10 cellular contexts compared by ENCODE assay signal in the genomic region with DNA sequence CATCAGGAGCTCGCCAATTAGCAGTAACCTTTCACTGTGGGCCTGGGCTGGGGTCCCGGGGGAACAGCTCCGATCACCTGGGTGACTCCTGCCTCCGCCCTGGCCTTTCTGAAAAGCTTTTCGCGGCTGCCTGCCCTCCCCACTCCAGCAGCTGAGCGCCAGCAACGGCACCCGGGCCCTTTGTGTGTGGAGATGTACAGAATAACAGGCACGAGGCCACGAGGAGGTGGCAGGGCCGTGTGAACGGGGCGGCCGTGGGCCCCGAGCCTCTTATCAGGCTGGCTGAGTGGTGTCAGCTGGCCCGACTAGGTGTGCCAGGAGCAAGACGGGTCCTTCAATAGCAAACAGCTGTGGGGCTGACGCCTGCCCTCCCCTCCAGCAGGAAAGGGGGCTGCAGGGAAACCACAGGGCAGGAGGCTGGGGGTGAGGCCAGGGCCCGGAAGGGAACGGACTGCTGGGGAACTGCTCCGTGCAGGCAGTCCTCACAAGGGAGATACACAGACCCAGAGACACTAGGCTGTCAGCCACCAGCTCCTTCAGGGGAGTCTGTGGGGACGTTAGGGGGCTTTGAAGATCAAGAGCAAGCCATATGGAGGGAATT. TPM values are rescaled to one million over a fixed set of nuclear protein-coding genes. Genes with fewer than 3 reads are reported as not detected.
DNase-seq lines count a peak whose midpoint lies in the region; ATAC-seq and TF ChIP-seq lines count a peak whose summit lies in the region.
"Had no signal": no experiment of that assay in that cellular context is flagged by ENCODE, and none has a peak within 500 bp of the region (broad histone marks: within the 10 kb centered on the region; RNA-seq: fewer than 3 reads in every experiment).

No MANE protein-coding gene starts in this region.

- H3K36me3 ChIP-seq in upper lobe of left lung = no peaks in the 10 kb centered on the region
- no peaks in the 10 kb centered on the region for H3K36me3 ChIP-seq in GM23248 (ENCODE audit: low read depth)
- H3K36me3 ChIP-seq: MG63 had no signal

- no peaks in the 10 kb centered on the region for H3K9me3 Mint-ChIP-seq in T-cell

- intact Hi-C loops in left ventricle myocardium superior (cut with micrococcal nuclease) = no loop called here

- H3K4me1 ChIP-seq in upper lobe of left lung (peaks cover 11 to 31% (median 22%) of the 10 kb centered on the region in 4 donors), GM23248 (ENCODE audit: insufficient read depth) (no peaks in the 10 kb centered on the region)

- TF ChIP-seq POLR2A in upper lobe of left lung (IDR thresholded peaks at IDR 0.05) = no peak

- POLR2A ChIA-PET in T-cell (lab: Charles Lee) = interaction anchor here (0.5 to 1.6 kb wide), 2 partner anchors 9 to 11 kb away, joined by 6 read pairs; no protein-coding TSS in a partner anchor

- 36 to 52% methylated on average over 17 to 23 of the region's 23 CpGs for WGBS in upper lobe of left lung, 2 donors
- WGBS in GM23248 (ENCODE audit: low coverage in 1 of 2, low lambda C conversion rate in 2 of 2, missing lambda C conversion rate in 2 of 2), 2 experiments = 53 to 60% methylated on average over 21 to 23 of the region's 23 CpGs

- ATAC-seq in T-cell (replicated peaks in 1 of 4) (peak; percentile 54 to 69 (median 61)), left ventricle myocardium superior (peak; percentile 91), upper lobe of left lung (ENCODE audit: low FRiP score in 2 of 2) (peak; percentile 13 to 27)

- H3K27me3 Mint-ChIP-seq in T-cell = no peaks in the 10 kb centered on the region

- H3K79me2 ChIP-seq in GM23248 (ENCODE audit: insufficient read depth) = no peaks in the 10 kb centered on the region

- in situ Hi-C loops in GM23248 (cut with MboI) = loop anchor here (25.0 kb wide), 1 partner anchor 259 kb away; no protein-coding TSS in a partner anchor

- H3K4me2 ChIP-seq in GM23248 (ENCODE audit: unreplicated experiment) = no peak overlapping the region

- H3K4me1 Mint-ChIP-seq in T-cell = peaks cover 91 to 94% (median 92%) of the 10 kb centered on the region in 3 donors

- TF ChIP-seq EP300 in upper lobe of left lung (IDR thresholded peaks at IDR 0.05) = no peak

- no peaks in the 10 kb centered on the region for H3F3A ChIP-seq in GM23248 (ENCODE audit: insufficient read depth)

- no peaks in the 10 kb centered on the region for H3K9me2 ChIP-seq in GM23248 (ENCODE audit: insufficient read depth)

- no peak overlapping the region for H2AFZ ChIP-seq in GM23248

- no peak overlapping the region for H3K4me3 ChIP-seq in upper lobe of left lung
- no peak overlapping the region for H3K4me3 ChIP-seq in GM23248
- H3K4me3 ChIP-seq: MG63 had no signal

- CTCF ChIA-PET in T-cell (lab: Charles Lee) = interaction anchor here in 1 of 2 donors (1.0 to 1.2 kb wide), 2 partner anchors 11 to 14 kb away, joined by 3 to 7 read pairs; no protein-coding TSS in a partner anchor

- peaks cover 11% of the 10 kb centered on the region for H3K36me3 Mint-ChIP-seq in T-cell

- H3K27ac ChIP-seq in upper lobe of left lung (no peak overlapping the region), GM23248 (no peak overlapping the region)

- H3K9me3 ChIP-seq in upper lobe of left lung = no peaks in the 10 kb centered on the region
- no peaks in the 10 kb centered on the region for H3K9me3 ChIP-seq in GM23248 (ENCODE audit: low read depth)
- H3K9me3 ChIP-seq: MG63 had no signal

- TF ChIP-seq CTCF in upper lobe of left lung (IDR thresholded peaks at IDR 0.05) = no peak

- H3K27ac Mint-ChIP-seq in T-cell = peak overlapping the region; percentile 96 to 97

- H3K4me3 Mint-ChIP-seq in T-cell = peak overlapping the region in 2 of 3 donors; percentile 28 to 77

- H4K20me1 ChIP-seq in GM23248 (ENCODE audit: insufficient read depth) = no peaks in the 10 kb centered on the region

- H3K27me3 ChIP-seq in upper lobe of left lung (no peaks in the 10 kb centered on the region), GM23248 (replicated peaks; ENCODE audit: insufficient read depth) (no peaks in the 10 kb centered on the region)
- H3K27me3 ChIP-seq: MG63 had no signal

- H3K9ac ChIP-seq in GM23248 = no peak overlapping the region

- peak; percentile 38 to 42 for DNase-seq in stimulated activated CD4-positive, alpha-beta T cell treated with anti-CD3 and anti-CD28 coated beads, Interleukin-2, amount 100 ng/mL, for 24 hours
- DNase-seq in stimulated activated CD4-positive, alpha-beta T cell treated with anti-CD3 and anti-CD28 coated beads, Interleukin-1b, Interleukin-23, amount 100 ng/mL, for 48 hours = no peak
- DNase-seq in T-cell (peak in 8 of 34 experiments; percentile 20 to 42 (median 24)), left ventricle myocardium superior (peak; percentile 84), upper lobe of left lung (peak in 1 of 2 donors; percentile 84), GM19240 (ENCODE audit: insufficient read length, low spot score) (no peak), GM23248 (no peak), NCI-H1930 (lab: John Stamatoyannopoulos, UW) (no peak)
- DNase-seq: activated CD4-positive, alpha-beta T cell treated with anti-CD3 and anti-CD28 coated beads, Interleukin-2, amount 50 U/mL, for 1 hour; MG63 had no signal

RNA-seq across cellular contexts. Expression of gene NOL4L, which starts 56.7 kb away (rescaled TPM):
- total RNA-seq in T-cell (10 to 100 TPM; 63.5 to 88.8 (median 74.4) TPM), left ventricle myocardium superior (5.2 TPM), upper lobe of left lung (10 to 100 TPM; 13.4 to 40.2 (median 19.0) TPM)
- total RNA-seq in GM23248 (2014; rRNA removed; shearing (Covaris generic)) = 5.2 and 8.7 TPM in 2 replicates
- 7.9 and 8.3 TPM in 2 replicates for polyA plus RNA-seq in GM23248 (2016; fragmentation: Nextera tagmentation; extraction: Ambion mirVana)

Comparison
In these comparisons a context has a peak if more than half of its experiments do, and no peak if none do; other contexts are left out.
1. DNase-seq: peak in stimulated activated CD4-positive, alpha-beta T cell treated with anti-CD3 and anti-CD28 coated beads, Interleukin-2, amount 100 ng/mL, for 24 hours (2 of 2) and left ventricle myocardium superior (single experiment); none in stimulated activated CD4-positive, alpha-beta T cell treated with anti-CD3 and anti-CD28 coated beads, Interleukin-1b, Interleukin-23, amount 100 ng/mL, for 48 hours (single experiment), GM19240 (single experiment), GM23248 (single experiment) and NCI-H1930 (0 of 2).
2. ATAC-seq: peak in every context shown above with its lines; median percentile 91 in left ventricle myocardium superior; 61 in T-cell; 20 in upper lobe of left lung.